Comparison of ENCODE assay signal across 9 cellular contexts in genomic region chr12:52244615-52244994, GRCh38. TPM values are rescaled to one million over a fixed set of nuclear protein-coding genes. Genes with fewer than 3 reads are reported as not detected.
A peak's percentile ranks its signal among the peaks of the same experiment; 100 is the strongest.
DNase-seq lines count a peak whose midpoint lies in the region; ATAC-seq and TF ChIP-seq lines count a peak whose summit lies in the region.
"Had no signal": no experiment of that assay in that cellular context is flagged by ENCODE, and none has a peak within 500 bp of the region (broad histone marks: within the 10 kb centered on the region; RNA-seq: fewer than 3 reads in every experiment).

No MANE protein-coding gene starts in this region.

- peaks cover 79% of the 10 kb centered on the region for H3K4me1 Mint-ChIP-seq in activated T-helper 1 cell treated with anti-CD3 and anti-CD28 coated beads, Interleukin-12 subunit alpha, Interleukin-12 subunit beta, Interleukin-2, Interleukin-4 antibody, amounts not matched to agents 30 ng/mL and 10 ng/mL and 1 ng/mL, durations not matched to agents 14 hours and 24 hours and 36 hours (ENCODE audit: low read depth)
- H3K4me1 Mint-ChIP-seq in mesothelial cell of epicardium, result peaks cover 41% of the 10 kb centered on the region

- intact Hi-C loops in activated T-helper 1 cell treated with anti-CD3 and anti-CD28 coated beads, Interleukin-12 subunit alpha, Interleukin-12 subunit beta, Interleukin-2, Interleukin-4 antibody, amounts not matched to agents 30 ng/mL and 10 ng/mL and 1 ng/mL, durations not matched to agents 14 hours and 24 hours and 36 hours (cut with micrococcal nuclease), result loop anchor here (1.0 to 5.0 kb wide), 2 partner anchors 22 to 272 kb away; no protein-coding TSS in a partner anchor

- peak overlapping the region; percentile 94 for H3K4me3 Mint-ChIP-seq in activated T-helper 1 cell treated with anti-CD3 and anti-CD28 coated beads, Interleukin-12 subunit alpha, Interleukin-12 subunit beta, Interleukin-2, Interleukin-4 antibody, amounts not matched to agents 30 ng/mL and 10 ng/mL and 1 ng/mL, durations not matched to agents 14 hours and 24 hours and 36 hours
- no peak overlapping the region for H3K4me3 Mint-ChIP-seq in mesothelial cell of epicardium

- no peaks in the 10 kb centered on the region for H3K9me3 Mint-ChIP-seq in activated T-helper 1 cell treated with anti-CD3 and anti-CD28 coated beads, Interleukin-12 subunit alpha, Interleukin-12 subunit beta, Interleukin-2, Interleukin-4 antibody, amounts not matched to agents 30 ng/mL and 10 ng/mL and 1 ng/mL, durations not matched to agents 14 hours and 24 hours and 36 hours
- H3K9me3 Mint-ChIP-seq in mesothelial cell of epicardium, result no peaks in the 10 kb centered on the region

- ATAC-seq in GM21825 (IDR thresholded peaks at IDR 0.05; ENCODE audit: unreplicated experiment), result peak; percentile 10

- peaks cover 23% of the 10 kb centered on the region for H3K36me3 Mint-ChIP-seq in activated T-helper 1 cell treated with anti-CD3 and anti-CD28 coated beads, Interleukin-12 subunit alpha, Interleukin-12 subunit beta, Interleukin-2, Interleukin-4 antibody, amounts not matched to agents 30 ng/mL and 10 ng/mL and 1 ng/mL, durations not matched to agents 14 hours and 24 hours and 36 hours (ENCODE audit: low read depth)
- H3K36me3 Mint-ChIP-seq in mesothelial cell of epicardium, result no peaks in the 10 kb centered on the region

- peaks cover 4% of the 10 kb centered on the region for H3K27me3 Mint-ChIP-seq in activated T-helper 1 cell treated with anti-CD3 and anti-CD28 coated beads, Interleukin-12 subunit alpha, Interleukin-12 subunit beta, Interleukin-2, Interleukin-4 antibody, amounts not matched to agents 30 ng/mL and 10 ng/mL and 1 ng/mL, durations not matched to agents 14 hours and 24 hours and 36 hours (ENCODE audit: insufficient read depth)
- peaks cover 8% of the 10 kb centered on the region for H3K27me3 Mint-ChIP-seq in mesothelial cell of epicardium (ENCODE audit: low read depth)

- H3K27ac Mint-ChIP-seq in activated T-helper 1 cell treated with anti-CD3 and anti-CD28 coated beads, Interleukin-12 subunit alpha, Interleukin-12 subunit beta, Interleukin-2, Interleukin-4 antibody, amounts not matched to agents 30 ng/mL and 10 ng/mL and 1 ng/mL, durations not matched to agents 14 hours and 24 hours and 36 hours, result peak overlapping the region; percentile 98
- H3K27ac Mint-ChIP-seq in mesothelial cell of epicardium, result peak overlapping the region; percentile 90

- no peak for TF ChIP-seq CTCF in mesothelial cell of epicardium (IDR thresholded peaks at IDR 0.05; ENCODE audit: unreplicated experiment)

- DNase-seq in AG20443 (ENCODE audit: low spot score) (peak; percentile 40), mesothelial cell of epicardium (ENCODE audit: low spot score in 2 of 2, unreplicated experiment in 2 of 2) (no peak), GOT3 (lab: John Stamatoyannopoulos, UW) (no peak), NCI-H1105 treated with DMSO at 0.1 percent for 48 hours (lab: John Stamatoyannopoulos, UW) (no peak), NCI-H2171 treated with DMSO at 0.1 percent for 48 hours (lab: John Stamatoyannopoulos, UW) (no peak)
- DNase-seq in activated T-helper 1 cell treated with anti-CD3 and anti-CD28 coated beads, Interleukin-12 subunit alpha, Interleukin-12 subunit beta, Interleukin-2, Interleukin-4 antibody, amounts not matched to agents 30 ng/mL and 10 ng/mL and 1 ng/mL, durations not matched to agents 14 hours and 24 hours and 36 hours (ENCODE audit: low spot score), result no peak
- DNase-seq in stimulated activated naive CD4-positive, alpha-beta T cell treated with Interleukin-2 at 50 U/mL for 16 hours (lab: John Stamatoyannopoulos, UW), result no peak

RNA-seq across cellular contexts. Expression of gene KRT7, which starts 11.6 kb away (rescaled TPM):
- total RNA-seq in activated T-helper 1 cell treated with anti-CD3 and anti-CD28 coated beads, Interleukin-12 subunit alpha, Interleukin-12 subunit beta, Interleukin-2, Interleukin-4 antibody, amounts not matched to agents 30 ng/mL and 10 ng/mL and 1 ng/mL, durations not matched to agents 14 hours and 24 hours and 36 hours, result 15.5 and 21.2 TPM in 2 replicates
- total RNA-seq in mesothelial cell of epicardium, result 85.5 to 90.3 TPM (median 86.6 TPM) in 3 replicates
- total RNA-seq: G401 had no signal

RNA-seq across cellular contexts. Expression of gene KRT86, which starts 29.8 kb away (rescaled TPM):
- 0.73 and 0.93 TPM in 2 replicates for total RNA-seq in activated T-helper 1 cell treated with anti-CD3 and anti-CD28 coated beads, Interleukin-12 subunit alpha, Interleukin-12 subunit beta, Interleukin-2, Interleukin-4 antibody, amounts not matched to agents 30 ng/mL and 10 ng/mL and 1 ng/mL, durations not matched to agents 14 hours and 24 hours and 36 hours
- total RNA-seq in mesothelial cell of epicardium, result 0.16 TPM in 1 of 3 replicates, not detected in the others
- total RNA-seq: G401 had no signal

RNA-seq across cellular contexts. Expression of gene KRT81, which starts 46.7 kb away (rescaled TPM):
- total RNA-seq in activated T-helper 1 cell treated with anti-CD3 and anti-CD28 coated beads, Interleukin-12 subunit alpha, Interleukin-12 subunit beta, Interleukin-2, Interleukin-4 antibody, amounts not matched to agents 30 ng/mL and 10 ng/mL and 1 ng/mL, durations not matched to agents 14 hours and 24 hours and 36 hours, result not detected in 2 replicates
- total RNA-seq in mesothelial cell of epicardium, result 0.16 TPM in 1 of 3 replicates, not detected in the others
- total RNA-seq: G401 had no signal

RNA-seq across cellular contexts. Expression of gene KRT80, which starts 52.8 kb away (rescaled TPM):
- not detected in 2 replicates for total RNA-seq in activated T-helper 1 cell treated with anti-CD3 and anti-CD28 coated beads, Interleukin-12 subunit alpha, Interleukin-12 subunit beta, Interleukin-2, Interleukin-4 antibody, amounts not matched to agents 30 ng/mL and 10 ng/mL and 1 ng/mL, durations not matched to agents 14 hours and 24 hours and 36 hours
- 2.7 to 3.0 TPM (median 3.0 TPM) in 3 replicates for total RNA-seq in mesothelial cell of epicardium
